Comparison of ENCODE assay signal across 20 cellular contexts in genomic region chr6:133503330-133503729, GRCh38.
DNase-seq lines count a peak whose midpoint lies in the region; ATAC-seq and TF ChIP-seq lines count a peak whose summit lies in the region.
"Had no signal": no experiment of that assay in that cellular context is flagged by ENCODE, and none has a peak within 500 bp of the region (broad histone marks: within the 10 kb centered on the region; RNA-seq: fewer than 3 reads in every experiment).

No MANE protein-coding gene starts in this region.

- WGBS in mesenchymal stem cell: no CpG with 5 or more reads among the region's 1 CpG
- WGBS in suprapubic skin: 69% methylated on average over 1 of the region's 1 CpG

- H3K14ac ChIP-seq in mesenchymal stem cell (ENCODE audit: low read length in 2 of 2): no peak overlapping the region

- no peak overlapping the region for H2BK12ac ChIP-seq in mesenchymal stem cell (ENCODE audit: low read length in 2 of 2)

- H3K4me1 ChIP-seq in mesenchymal stem cell (ENCODE audit: control insufficient read depth, insufficient read depth, low read depth, low read length) (peaks cover 5% of the 10 kb centered on the region), suprapubic skin (peaks cover 14% of the 10 kb centered on the region)

- no peak overlapping the region for H3K4me2 ChIP-seq in mesenchymal stem cell (ENCODE audit: low read length, poor library complexity, severe bottlenecking)
- H3K4me2 ChIP-seq: hepatocyte, PC-9 had no signal

- no peaks in the 10 kb centered on the region for H3K9me3 ChIP-seq in mesenchymal stem cell (ENCODE audit: control insufficient read depth, low read length)
- no peaks in the 10 kb centered on the region for H3K9me3 ChIP-seq in suprapubic skin
- H3K9me3 ChIP-seq: body of pancreas, pancreas, tibial artery had no signal

- H3K4me3 ChIP-seq in cardiac fibroblast (replicated peaks in 1 of 2; ENCODE audit: low read depth in 2 of 2, low read length in 2 of 2): no peak overlapping the region
- no peak overlapping the region for H3K4me3 ChIP-seq in mesenchymal stem cell (ENCODE audit: insufficient read depth in 1 of 2, low read depth in 1 of 2, low read length in 2 of 2)
- no peak overlapping the region for H3K4me3 ChIP-seq in suprapubic skin
- H3K4me3 ChIP-seq: body of pancreas, hepatocyte, pancreas, PC-9, tibial artery had no signal

- no peak for TF ChIP-seq RAD21 in Ishikawa (IDR thresholded peaks at IDR 0.05; ENCODE audit: low read depth)

- H2AFZ ChIP-seq in mesenchymal stem cell (ENCODE audit: low read depth, low read length): no peak overlapping the region
- H2AFZ ChIP-seq: hepatocyte, PC-9 had no signal

- H2BK15ac ChIP-seq in mesenchymal stem cell (ENCODE audit: low read depth, poor library complexity, severe bottlenecking): no peak overlapping the region

- TF ChIP-seq POLR2A in suprapubic skin (IDR thresholded peaks at IDR 0.05): no peak

- DNase-seq in cardiac fibroblast (ENCODE audit: low read depth in 2 of 2): peak; percentile 5 to 6
- DNase-seq in mesenchymal stem cell: peak; percentile 3
- no peak for DNase-seq in suprapubic skin (ENCODE audit: low spot score in 2 of 2)
- no peak for DNase-seq in NCI-H2107 treated with DMSO at 0.1 percent for 48 hours (lab: John Stamatoyannopoulos, UW; ENCODE audit: unreplicated experiment)
- DNase-seq in NCI-H524 treated with DMSO at 0.1 percent for 48 hours (lab: John Stamatoyannopoulos, UW): no peak
- DNase-seq: activated CD4-positive, alpha-beta T cell treated with anti-CD3 and anti-CD28 coated beads for 48 hours; activated CD8-positive, alpha-beta memory T cell treated with anti-CD3 and anti-CD28 coated beads, Interleukin-2, amount 50 U/mL, for 48 hours; DMS53; kidney; MV-4-11; NCI-H2029; NCI-H748 treated with DMSO at 0.1 percent for 48 hours; pancreas; small intestine had no signal

- H3K23ac ChIP-seq in mesenchymal stem cell (ENCODE audit: low read length in 2 of 2): no peak overlapping the region

- TF ChIP-seq EP300 in Ishikawa (IDR thresholded peaks at IDR 0.05; ENCODE audit: borderline replicate concordance) (peak; percentile 96), suprapubic skin (IDR thresholded peaks at IDR 0.05) (no peak)

- H2BK120ac ChIP-seq in mesenchymal stem cell (ENCODE audit: low read depth, low read length): no peak overlapping the region

- no peaks in the 10 kb centered on the region for H3K79me1 ChIP-seq in mesenchymal stem cell (replicated peaks; ENCODE audit: low read length, poor library complexity, severe bottlenecking)

- H2AK5ac ChIP-seq in mesenchymal stem cell (ENCODE audit: low read length, severe bottlenecking): no peak overlapping the region

- H2BK5ac ChIP-seq in mesenchymal stem cell (ENCODE audit: low read depth, low read length, poor library complexity, severe bottlenecking): no peak overlapping the region

- no peak overlapping the region for H3K4ac ChIP-seq in mesenchymal stem cell (ENCODE audit: low read depth in 1 of 2, low read length in 2 of 2)

- ATAC-seq in GM18858 (IDR thresholded peaks at IDR 0.05; ENCODE audit: unreplicated experiment): no peak

- TF ChIP-seq CTCF in cardiac fibroblast (IDR thresholded peaks at IDR 0.05; ENCODE audit: low read depth, low read length) (no peak), suprapubic skin (IDR thresholded peaks at IDR 0.05) (no peak)

- H3K9ac ChIP-seq in mesenchymal stem cell (ENCODE audit: low read length): peak overlapping the region; percentile 71

- H4K91ac ChIP-seq in mesenchymal stem cell (ENCODE audit: low read length): no peak overlapping the region

- H4K8ac ChIP-seq in mesenchymal stem cell (ENCODE audit: low read length): no peak overlapping the region

- H3K36me3 ChIP-seq in mesenchymal stem cell (ENCODE audit: control insufficient read depth in 1 of 2, insufficient read depth in 2 of 2, low read depth in 1 of 2, low read length in 2 of 2) (no peaks in the 10 kb centered on the region), suprapubic skin (no peaks in the 10 kb centered on the region)
- H3K36me3 ChIP-seq: pancreas, tibial artery had no signal

- H3K27me3 ChIP-seq in mesenchymal stem cell (ENCODE audit: control insufficient read depth in 1 of 2, insufficient read depth in 1 of 2, low read length in 2 of 2): peaks cover 0 to 9% of the 10 kb centered on the region in 2 experiments
- H3K27me3 ChIP-seq in suprapubic skin: no peaks in the 10 kb centered on the region
- H3K27me3 ChIP-seq: body of pancreas, hepatocyte, pancreas, tibial artery had no signal

- H3K18ac ChIP-seq in mesenchymal stem cell (ENCODE audit: low read depth in 1 of 2, low read length in 2 of 2): no peak overlapping the region

- H3K27ac ChIP-seq in mesenchymal stem cell (ENCODE audit: low read length, poor library complexity, severe bottlenecking): peak overlapping the region; percentile 95
- H3K27ac ChIP-seq in suprapubic skin: peak overlapping the region; percentile 69
- H3K27ac ChIP-seq: pancreas, PC-9 had no signal

TF ChIP-seq in Ishikawa, 13 proteins besides CTCF, POLR2A, EP300 and RAD21:
- TF ChIP-seq USF1 (IDR thresholded peaks at IDR 0.05) (no peak), TCF12 (IDR thresholded peaks at IDR 0.05; ENCODE audit: low read depth) (peak; percentile 88), ZBTB7A (IDR thresholded peaks at IDR 0.05; ENCODE audit: low read depth) (no peak), FOXM1 (IDR thresholded peaks at IDR 0.05; ENCODE audit: borderline replicate concordance, low read depth) (peak; percentile 92), NFIC (IDR thresholded peaks at IDR 0.05) (peak; percentile 86), CEBPB (IDR thresholded peaks at IDR 0.05) (peak; percentile 78), TEAD4 (IDR thresholded peaks at IDR 0.05) (peak; percentile 91)

Comparison
In these comparisons a context has a peak if more than half of its experiments do, and no peak if none do; other contexts are left out.
1. DNase-seq: peak in cardiac fibroblast (2 of 2) and mesenchymal stem cell (single experiment); none in suprapubic skin (0 of 2), NCI-H2107 treated with DMSO at 0.1 percent for 48 hours (single experiment) and NCI-H524 treated with DMSO at 0.1 percent for 48 hours (single experiment).